ENCODE assay signal across 8 cellular contexts in the genomic region with DNA sequence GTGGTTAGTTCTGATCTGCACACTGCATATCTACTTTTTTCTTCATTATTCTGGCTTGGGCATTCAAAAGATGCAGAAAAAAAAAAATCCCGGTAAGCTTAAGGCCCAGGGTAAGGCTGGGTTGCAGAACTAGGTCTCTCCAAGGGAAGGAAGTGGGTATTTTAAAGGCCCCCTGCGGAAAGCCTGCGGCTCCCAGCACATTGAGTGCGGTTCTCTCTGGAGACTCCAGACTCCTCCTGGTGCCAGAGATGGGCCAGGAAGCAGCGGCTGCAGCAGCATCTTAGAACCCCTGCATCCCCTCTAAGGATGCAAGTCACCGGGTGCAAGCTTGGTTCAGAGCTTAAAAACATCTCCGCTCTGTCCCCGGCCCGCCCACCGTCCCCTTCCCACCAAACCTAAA. TPM values are rescaled to one million over a fixed set of nuclear protein-coding genes. Genes with fewer than 3 reads are reported as not detected.
DNase-seq lines count a peak whose midpoint lies in the region; ATAC-seq and TF ChIP-seq lines count a peak whose summit lies in the region.

No MANE protein-coding gene starts in this region.

- TF ChIP-seq EP300 in esophagus muscularis mucosa (IDR thresholded peaks at IDR 0.05): no peak

- intact Hi-C loops in Caco-2 (cut with micrococcal nuclease; ENCODE audit: unreplicated experiment) (no loop called here), esophagus muscularis mucosa (cut with DNase I) (no loop called here)

- peak overlapping the region; percentile 99 for H2AFZ ChIP-seq in neuron (ENCODE audit: low read depth, low read length)

- CTCF ChIA-PET in Caco-2 (lab: Charles Lee): interaction anchor here (1.0 to 2.7 kb wide), 3 partner anchors 32 to 95 kb away, joined by 4 to 9 read pairs (median 4); no protein-coding TSS in a partner anchor

- peaks cover 14% of the 10 kb centered on the region for H3K4me1 Mint-ChIP-seq in Caco-2 (ENCODE audit: low read depth, unreplicated experiment)

- H3K9me3 Mint-ChIP-seq in Caco-2 (ENCODE audit: unreplicated experiment): no peaks in the 10 kb centered on the region

- no TSS peak for BruUV-seq in Caco-2 (replicated peaks; lab: Mats Ljungman, UMichigan)

- no peak for TF ChIP-seq POLR2A in esophagus muscularis mucosa (IDR thresholded peaks at IDR 0.05; ENCODE audit: low read depth)

- H3K27ac Mint-ChIP-seq in Caco-2 (ENCODE audit: unreplicated experiment): no peak overlapping the region

- no peak for ATAC-seq in GM18511 (IDR thresholded peaks at IDR 0.05; ENCODE audit: unreplicated experiment)
- no peak for ATAC-seq in HG02588 (IDR thresholded peaks at IDR 0.05; ENCODE audit: unreplicated experiment)

- H3K27ac ChIP-seq in esophagus muscularis mucosa (replicated peaks in 1 of 4): no peak overlapping the region

- no peaks in the 10 kb centered on the region for H3K27me3 Mint-ChIP-seq in Caco-2 (ENCODE audit: insufficient read depth, unreplicated experiment)

- H3K9me3 ChIP-seq in Caco-2 (no peaks in the 10 kb centered on the region), esophagus muscularis mucosa (no peaks in the 10 kb centered on the region), neuron (ENCODE audit: low read length) (no peaks in the 10 kb centered on the region)

- H3K27me3 ChIP-seq in Caco-2 (replicated peaks; ENCODE audit: control insufficient read depth, insufficient read depth, low read length): no peaks in the 10 kb centered on the region
- peaks cover 0 to 28% (median 5%) of the 10 kb centered on the region in 4 donors for H3K27me3 ChIP-seq in esophagus muscularis mucosa
- no peaks in the 10 kb centered on the region for H3K27me3 ChIP-seq in neuron (ENCODE audit: insufficient read depth, low read length)

- DNase-seq in Caco-2: no peak
- peak; percentile 83 for DNase-seq in NCI-H69 (lab: John Stamatoyannopoulos, UW)
- DNase-seq in esophagus muscularis mucosa (ENCODE audit: extremely low spot score): no peak
- no peak for DNase-seq in NK-92 (lab: John Stamatoyannopoulos, UW; ENCODE audit: unreplicated experiment)
- DNase-seq in ureter (ENCODE audit: low spot score): no peak

- peaks cover 10% of the 10 kb centered on the region for H3K4me1 ChIP-seq in Caco-2
- H3K4me1 ChIP-seq in esophagus muscularis mucosa: peaks cover 5 to 17% (median 16%) of the 10 kb centered on the region in 4 donors
- H3K4me1 ChIP-seq in neuron (ENCODE audit: insufficient read depth, low read length): peaks cover 10% of the 10 kb centered on the region

- no peaks in the 10 kb centered on the region for H3K36me3 Mint-ChIP-seq in Caco-2 (ENCODE audit: insufficient read depth, unreplicated experiment)

- WGBS in esophagus muscularis mucosa: 28% methylated on average over 10 of the region's 10 CpGs

- POLR2A ChIA-PET in Caco-2 (lab: Charles Lee): no interaction called here

- H3K4me3 Mint-ChIP-seq in Caco-2 (ENCODE audit: unreplicated experiment): peak overlapping the region; percentile 83

- TF ChIP-seq CTCF in Caco-2 (IDR thresholded peaks at IDR 0.05; ENCODE audit: insufficient read depth in 1 of 2, low read depth in 1 of 2, low read length in 1 of 2, severe bottlenecking in 1 of 2, unreplicated experiment in 1 of 2) (no peak), esophagus muscularis mucosa (IDR thresholded peaks at IDR 0.05) (no peak)

- H3K36me3 ChIP-seq in Caco-2 (ENCODE audit: control insufficient read depth, insufficient read depth, low read length) (no peaks in the 10 kb centered on the region), esophagus muscularis mucosa (no peaks in the 10 kb centered on the region), neuron (ENCODE audit: insufficient read depth, low read length) (no peaks in the 10 kb centered on the region)

- H3K4me3 ChIP-seq in Caco-2 (ENCODE audit: low read depth, low read length) (peak overlapping the region; percentile 38), esophagus muscularis mucosa (peak overlapping the region; percentile 49 to 61 (median 52)), neuron (ENCODE audit: low read length) (peak overlapping the region; percentile 57)

RNA-seq across cellular contexts. Expression of gene TGIF1, which starts 49.5 kb away (rescaled TPM):
- total RNA-seq in Caco-2 (2022): 103 and 107 TPM in 2 replicates
- total RNA-seq in esophagus muscularis mucosa: 100 to 1,000 TPM in 1 of 4 donors, 10 to 100 TPM in 3; 48.2 to 142 (median 64.0) TPM
- 64.0 TPM for total RNA-seq in ureter
